14 cellular contexts compared by ENCODE assay signal in the genomic region with DNA sequence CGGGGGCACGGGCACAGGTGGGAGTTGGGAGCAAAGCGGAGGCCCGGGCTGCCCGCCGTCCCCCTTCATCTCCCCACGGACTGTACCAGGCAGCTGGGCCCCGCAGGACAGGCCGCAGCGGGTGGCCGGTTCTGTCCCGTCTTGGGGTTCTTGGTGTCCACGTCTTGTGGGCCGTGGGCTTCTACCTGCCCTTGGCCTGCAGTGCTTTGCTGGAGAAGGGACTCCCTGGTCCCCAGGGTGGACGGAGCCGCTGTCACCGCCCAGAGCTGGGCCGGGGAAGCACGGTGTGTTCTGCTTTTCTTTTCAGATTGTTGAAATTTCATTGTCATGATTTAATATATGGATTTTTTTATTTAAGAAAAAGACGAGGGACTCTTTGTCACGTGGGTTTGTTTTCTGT. TPM values are rescaled to one million over a fixed set of nuclear protein-coding genes. Genes with fewer than 3 reads are reported as not detected.
"Had no signal": no experiment of that assay in that cellular context is flagged by ENCODE, and none has a peak within 500 bp of the region (broad histone marks: within the 10 kb centered on the region; RNA-seq: fewer than 3 reads in every experiment).

No MANE protein-coding gene starts in this region.

- H3K4me1 Mint-ChIP-seq: memory B cell had no signal

- H3K27me3 Mint-ChIP-seq: memory B cell had no signal

- H3K27me3 ChIP-seq: foreskin keratinocyte, pancreas, thyroid gland, uterus had no signal

- H3K36me3 ChIP-seq: uterus had no signal

- H3K9me3 ChIP-seq: pancreas, thyroid gland, uterus had no signal

- H3K4me3 Mint-ChIP-seq: activated CD8-positive, alpha-beta T cell treated with anti-CD3 and anti-CD28 coated beads, Interleukin-2, amount 10 ng/mL, durations not matched to agents 7 days and 5 days; memory B cell; neural crest cell had no signal

- DNase-seq: activated CD4-positive, alpha-beta T cell treated with anti-CD3 and anti-CD28 coated beads for 48 hours; activated CD8-positive, alpha-beta memory T cell treated with anti-CD3 and anti-CD28 coated beads, Interleukin-2, amount 50 U/mL, for 48 hours; activated CD8-positive, alpha-beta T cell treated with anti-CD3 and anti-CD28 coated beads, Interleukin-2, amount 10 ng/mL, durations not matched to agents 7 days and 5 days; activated naive CD4-positive, alpha-beta T cell; foreskin keratinocyte; head of caudate nucleus; left colon; retina had no signal

- H3K4me3 ChIP-seq: pancreas, skin epidermis, thyroid gland, uterus had no signal

- H3K27ac ChIP-seq: foreskin keratinocyte, pancreas, thyroid gland, uterus had no signal

- H3K9me3 Mint-ChIP-seq: memory B cell, neural crest cell had no signal

- H3K27ac Mint-ChIP-seq: activated CD8-positive, alpha-beta T cell treated with anti-CD3 and anti-CD28 coated beads, Interleukin-2, amount 10 ng/mL, durations not matched to agents 7 days and 5 days; memory B cell had no signal

- ATAC-seq: activated CD8-positive, alpha-beta T cell treated with anti-CD3 and anti-CD28 coated beads, Interleukin-2, amount 10 ng/mL, durations not matched to agents 7 days and 5 days; foreskin keratinocyte; pancreas had no signal

RNA-seq across cellular contexts. Expression of a gene that starts 13.7 kb away (rescaled TPM):
- total RNA-seq: activated CD8-positive, alpha-beta T cell treated with anti-CD3 and anti-CD28 coated beads, Interleukin-2, amount 10 ng/mL, durations not matched to agents 7 days and 5 days; neural crest cell had no signal
